Comparison of ENCODE assay signal across 1 cellular context in genomic region chr12:109999649-109999971, GRCh38.
TF ChIP-seq lines count a peak whose summit lies in the region.

No MANE protein-coding gene starts in this region.

TF ChIP-seq in HCT116, 20 proteins besides CTCF, POLR2A, EP300 and RAD21:
- TF ChIP-seq REST (IDR thresholded peaks at IDR 0.05; ENCODE audit: low read depth) (no peak), ZNF274 (IDR thresholded peaks at IDR 0.05; ENCODE audit: low read depth, low read length) (no peak), SRF (IDR thresholded peaks at IDR 0.05; ENCODE audit: low read depth) (no peak), FOSL1 (IDR thresholded peaks at IDR 0.05; ENCODE audit: low read depth) (no peak), SIN3A (IDR thresholded peaks at IDR 0.05; ENCODE audit: low read depth) (no peak), JUND (IDR thresholded peaks at IDR 0.05) (no peak), ELF1 (IDR thresholded peaks at IDR 0.05; ENCODE audit: borderline replicate concordance, low read depth) (no peak), POLR2AphosphoS5 (IDR thresholded peaks at IDR 0.05; ENCODE audit: low read depth, low read length) (no peak), EGR1 (IDR thresholded peaks at IDR 0.05; ENCODE audit: low read depth) (no peak), CEBPB (IDR thresholded peaks at IDR 0.05; ENCODE audit: low read depth) (no peak), TCF7L2 (IDR thresholded peaks at IDR 0.05; ENCODE audit: borderline replicate concordance, extremely low read depth, insufficient read depth, insufficient read length) (no peak), ATF3 (IDR thresholded peaks at IDR 0.05) (no peak)
